In genomic region chr4:155667538-155668511, GRCh38 we compare ENCODE assay signal across 8 cellular contexts. TPM values are rescaled to one million over a fixed set of nuclear protein-coding genes. Genes with fewer than 3 reads are reported as not detected.
DNase-seq lines count a peak whose midpoint lies in the region; ATAC-seq and TF ChIP-seq lines count a peak whose summit lies in the region.

No MANE protein-coding gene starts in this region.

- no peaks in the 10 kb centered on the region for H3K36me3 ChIP-seq in aorta (ENCODE audit: control insufficient read depth in 1 of 2, insufficient read depth in 2 of 2, low read length in 1 of 2)

- intact Hi-C loops in aorta (cut with DNase I) = loop anchor here (5.0 to 10.0 kb wide), 4 partner anchors 114 to 226 kb away; no protein-coding TSS in a partner anchor

- peak overlapping the region; percentile 24; the same call in 1 of the 2 replicates for H3K4me3 ChIP-seq in WI38 (ENCODE audit: low read depth, low read length)
- peak overlapping the region; percentile 46 to 72 for H3K4me3 ChIP-seq in aorta (ENCODE audit: low read length in 2 of 2)

- DNase-seq in GDM1 (lab: John Stamatoyannopoulos, UW) (peak; percentile 66), HT1080 (ENCODE audit: low read depth) (peak; percentile 40), fibroblast of gingiva (ENCODE audit: low read depth) (peak; percentile 34), myocyte (ENCODE audit: low read depth) (peak; percentile 18), aorta (peak; percentile 75 to 86), amniotic stem cell (lab: John Stamatoyannopoulos, UW) (no peak)

- ATAC-seq in GM21360 (IDR thresholded peaks at IDR 0.05; ENCODE audit: unreplicated experiment) (peak; percentile 56), aorta (ENCODE audit: low FRiP score) (peak; percentile 85)

- WGBS in aorta, 2 donors = 1% methylated on average over 51 to 72 of the region's 72 CpGs

- no peaks in the 10 kb centered on the region for H3K9me3 ChIP-seq in aorta (ENCODE audit: control insufficient read depth, low read length)

- TF ChIP-seq CTCF in WI38 (IDR thresholded peaks at IDR 0.05; ENCODE audit: low read depth, low read length) = no peak

- H3K27me3 ChIP-seq in aorta (ENCODE audit: control insufficient read depth in 1 of 2, insufficient read depth in 2 of 2, low read length in 1 of 2) = no peaks in the 10 kb centered on the region

- peak overlapping the region; percentile 58 to 85 for H3K27ac ChIP-seq in aorta (ENCODE audit: low read depth in 1 of 2, low read length in 2 of 2)

- H3K4me1 ChIP-seq in aorta (ENCODE audit: control insufficient read depth in 1 of 2, insufficient read depth in 2 of 2, low read length in 2 of 2) = peaks cover 2% of the 10 kb centered on the region in 2 donors

RNA-seq across cellular contexts. Expression of gene GUCY1A1, which starts 1.2 kb away (rescaled TPM):
- total RNA-seq in HT1080 (2014; rRNA removed; shearing (Covaris generic)) = 1.00 and 1.4 TPM in 2 replicates
- 0.34 and 0.60 TPM in 2 replicates for polyA plus RNA-seq in HT1080 (2015; cell fraction: cytosol; rRNA removed)
- 0.51 and 0.83 TPM in 2 replicates for polyA plus RNA-seq in HT1080 (2015; cell fraction: nucleus; rRNA removed)
- not detected in 2 replicates for total RNA-seq in myocyte
- 0.04 TPM for polyA plus RNA-seq in myocyte (2012)
- 10 to 100 TPM; 74.0 to 81.9 TPM for total RNA-seq in aorta
- 10 to 100 TPM; 20.2 to 62.5 TPM for polyA plus RNA-seq in aorta

Comparison
In these comparisons a context has a peak if more than half of its experiments do, and no peak if none do; other contexts are left out.
1. RNA of gene GUCY1A1, which starts 1.2 kb away (total RNA-seq): 74.0 to 81.9 TPM in aorta; 1.00 to 1.4 TPM in HT1080 and not detected in myocyte; every median in the first group is over 10 times any median in the second.